In genomic region chr20:14801591-14802325, GRCh38 we compare ENCODE assay signal across 36 cellular contexts.
DNase-seq lines count a peak whose midpoint lies in the region; ATAC-seq, FAIRE-seq and TF ChIP-seq lines count a peak whose summit lies in the region.
"Had no signal": no experiment of that assay in that cellular context is flagged by ENCODE, and none has a peak within 500 bp of the region (broad histone marks: within the 10 kb centered on the region; RNA-seq: fewer than 3 reads in every experiment).

No MANE protein-coding gene starts in this region.

- H2AFZ ChIP-seq in OCI-LY3 (ENCODE audit: low read depth, low read length), result no peak overlapping the region

- no peak overlapping the region for H3K9ac ChIP-seq in OCI-LY3 (ENCODE audit: low read length)

- H3K4me1 Mint-ChIP-seq in mesothelial cell of epicardium, result peaks cover 3% of the 10 kb centered on the region
- H3K4me1 Mint-ChIP-seq: activated CD4-positive, alpha-beta T cell treated with anti-CD3 and anti-CD28 coated beads for 36 hours; naive B cell had no signal

- H4K20me1 ChIP-seq in OCI-LY3 (ENCODE audit: insufficient read depth, low read length), result no peaks in the 10 kb centered on the region

- H3K36me3 Mint-ChIP-seq in mesothelial cell of epicardium, result no peaks in the 10 kb centered on the region
- H3K36me3 Mint-ChIP-seq: naive B cell had no signal

- peaks cover 20% of the 10 kb centered on the region for H3K4me1 ChIP-seq in OCI-LY3 (ENCODE audit: low read length)
- no peaks in the 10 kb centered on the region for H3K4me1 ChIP-seq in small intestine (ENCODE audit: control insufficient read depth in 2 of 2, insufficient read depth in 1 of 2, low read depth in 1 of 2, low read length in 1 of 2)
- H3K4me1 ChIP-seq: left ventricle myocardium inferior, stomach had no signal

- H3K4me3 ChIP-seq in OCI-LY3 (ENCODE audit: low read length) (peak overlapping the region; percentile 56), small intestine (ENCODE audit: low read depth in 1 of 2, low read length in 2 of 2) (no peak overlapping the region)
- H3K4me3 ChIP-seq: left ventricle myocardium inferior, stomach had no signal

- H3K79me2 ChIP-seq in OCI-LY3 (ENCODE audit: low read length), result no peaks in the 10 kb centered on the region

- no peak for TF ChIP-seq CTCF in OCI-LY3 (IDR thresholded peaks at IDR 0.05; ENCODE audit: low read depth, low read length)
- TF ChIP-seq CTCF in mesothelial cell of epicardium (IDR thresholded peaks at IDR 0.05; ENCODE audit: unreplicated experiment), result no peak

- no peaks in the 10 kb centered on the region for H3K9me3 Mint-ChIP-seq in mesothelial cell of epicardium
- H3K9me3 Mint-ChIP-seq: activated CD8-positive, alpha-beta T cell treated with anti-CD3 and anti-CD28 coated beads for 36 hours had no signal

- H3K4me3 Mint-ChIP-seq in mesothelial cell of epicardium, result no peak overlapping the region
- H3K4me3 Mint-ChIP-seq: activated CD4-positive, alpha-beta T cell treated with anti-CD3 and anti-CD28 coated beads for 36 hours; activated CD8-positive, alpha-beta T cell treated with anti-CD3 and anti-CD28 coated beads for 36 hours; activated T-helper 1 cell treated with anti-CD3 and anti-CD28 coated beads, Interleukin-12 subunit alpha, Interleukin-12 subunit beta, Interleukin-2, Interleukin-4 antibody, amounts not matched to agents 30 ng/mL and 10 ng/mL and 1 ng/mL, durations not matched to agents 14 hours and 24 hours and 36 hours; dendritic cell treated with granulocyte-macrophage colony-stimulating factor and Interleukin-4, amounts not matched to agents 40 ng/mL and 50 ng/mL, for 4 days; HFFc6; naive B cell had no signal

- H3K27me3 Mint-ChIP-seq in mesothelial cell of epicardium (ENCODE audit: low read depth), result no peaks in the 10 kb centered on the region
- H3K27me3 Mint-ChIP-seq: activated CD4-positive, alpha-beta T cell treated with anti-CD3 and anti-CD28 coated beads for 36 hours; activated CD8-positive, alpha-beta T cell treated with anti-CD3 and anti-CD28 coated beads for 36 hours; dendritic cell treated with granulocyte-macrophage colony-stimulating factor and Interleukin-4, amounts not matched to agents 40 ng/mL and 50 ng/mL, for 4 days; progenitor cell of endocrine pancreas had no signal

- H3K9me3 ChIP-seq in OCI-LY3 (ENCODE audit: insufficient read depth, low read length) (0 out of 2 replicates have a peak, but pooled peaks cover under 1% of the 10 kb centered on the region), small intestine (ENCODE audit: control insufficient read depth, low read depth) (no peaks in the 10 kb centered on the region)

- FAIRE-seq in small intestine (lab: Jason Lieb, UNC), result no peak
- FAIRE-seq: H1 had no signal

- H3K27ac ChIP-seq in OCI-LY3 (ENCODE audit: low read length) (no peak overlapping the region), small intestine (ENCODE audit: low read depth in 1 of 2, low read length in 1 of 2) (no peak overlapping the region)
- H3K27ac ChIP-seq: left ventricle myocardium inferior, stomach, VCaP had no signal

- WGBS in small intestine, 3 donors, result 32 to 69% (median 58%) methylated on average over 5 of the region's 5 CpGs

- no peak overlapping the region for H3K27ac Mint-ChIP-seq in mesothelial cell of epicardium
- H3K27ac Mint-ChIP-seq: activated CD4-positive, alpha-beta T cell treated with anti-CD3 and anti-CD28 coated beads for 36 hours; activated CD8-positive, alpha-beta T cell treated with anti-CD3 and anti-CD28 coated beads for 36 hours; activated T-helper 1 cell treated with anti-CD3 and anti-CD28 coated beads, Interleukin-12 subunit alpha, Interleukin-12 subunit beta, Interleukin-2, Interleukin-4 antibody, amounts not matched to agents 30 ng/mL and 10 ng/mL and 1 ng/mL, durations not matched to agents 14 hours and 24 hours and 36 hours; dendritic cell treated with granulocyte-macrophage colony-stimulating factor and Interleukin-4, amounts not matched to agents 40 ng/mL and 50 ng/mL, for 4 days; HFFc6; naive B cell; progenitor cell of endocrine pancreas had no signal

- H3K27me3 ChIP-seq in OCI-LY3 (ENCODE audit: low read depth, low read length) (peaks cover 53% of the 10 kb centered on the region), small intestine (ENCODE audit: control insufficient read depth in 2 of 2, insufficient read depth in 2 of 2, low read length in 2 of 2) (no peaks in the 10 kb centered on the region)
- H3K27me3 ChIP-seq: stomach had no signal

- peak overlapping the region; percentile 77 for H3K4me2 ChIP-seq in OCI-LY3 (ENCODE audit: low read length)

- DNase-seq in small intestine, result peak; percentile 34
- DNase-seq in NCI-H2227 treated with DMSO at 0.1 percent for 48 hours (lab: John Stamatoyannopoulos, UW), result no peak
- no peak for DNase-seq in mesothelial cell of epicardium (ENCODE audit: low spot score in 2 of 2, unreplicated experiment in 2 of 2)
- no peak for DNase-seq in NCI-H226
- DNase-seq: activated CD4-positive, alpha-beta T cell treated with anti-CD3 and anti-CD28 coated beads for 36 hours; activated CD8-positive, alpha-beta memory T cell treated with anti-CD3 and anti-CD28 coated beads, Interleukin-2, amount 50 U/mL, for 48 hours; activated CD8-positive, alpha-beta T cell treated with anti-CD3 and anti-CD28 coated beads for 36 hours; activated naive CD4-positive, alpha-beta T cell treated with Interleukin-2 at 50 U/mL for 16 hours; C1 segment of cervical spinal cord; central memory CD4-positive, alpha-beta T cell; HFFc6; islet precursor cell; Karpas-422; left ventricle myocardium inferior; naive B cell; NCI-H1417; NCI-H2029; NCI-H526; NK-92 treated with Interleukin-12 subunit alpha and Interleukin-12 subunit beta, amount 100 ng/mL, for 24 hours; Right ventricle myocardium superior; stimulated activated CD4-positive, alpha-beta T cell treated with anti-CD3 and anti-CD28 coated beads, Interleukin-12 subunit alpha, Interleukin-12 subunit beta, amount 100 ng/mL, for 4 hours; stimulated activated CD4-positive, alpha-beta T cell treated with anti-CD3 and anti-CD28 coated beads, Interleukin-2, amount 100 ng/mL, for 48 hours; stomach; SW 1271; T1000 had no signal

- no peaks in the 10 kb centered on the region for H3K36me3 ChIP-seq in OCI-LY3 (replicated peaks; ENCODE audit: low read depth, low read length)
- no peaks in the 10 kb centered on the region for H3K36me3 ChIP-seq in small intestine (ENCODE audit: control insufficient read depth in 2 of 2, insufficient read depth in 2 of 2, low read length in 2 of 2)
- H3K36me3 ChIP-seq: left ventricle myocardium inferior, stomach had no signal

- ATAC-seq in GM18870 (IDR thresholded peaks at IDR 0.05; ENCODE audit: unreplicated experiment) (peak; percentile 58), GM21447 (IDR thresholded peaks at IDR 0.05; ENCODE audit: unreplicated experiment) (peak; percentile 51)
- ATAC-seq: activated CD4-positive, alpha-beta T cell treated with anti-CD3 and anti-CD28 coated beads for 36 hours; activated CD8-positive, alpha-beta T cell treated with anti-CD3 and anti-CD28 coated beads for 36 hours; esophagus mucosa; Panc1; sciatic nerve had no signal
